In genomic region chr17:79741751-79742588, GRCh38 we compare ENCODE assay signal across 8 cellular contexts. TPM values are rescaled to one million over a fixed set of nuclear protein-coding genes. Genes with fewer than 3 reads are reported as not detected.
DNase-seq lines count a peak whose midpoint lies in the region; ATAC-seq and TF ChIP-seq lines count a peak whose summit lies in the region.
"Had no signal": no experiment of that assay in that cellular context is flagged by ENCODE, and none has a peak within 500 bp of the region (broad histone marks: within the 10 kb centered on the region; RNA-seq: fewer than 3 reads in every experiment).

No MANE protein-coding gene starts in this region.

- H3K36me3 ChIP-seq in mammary epithelial cell (ENCODE audit: insufficient read depth, low read length) = no peaks in the 10 kb centered on the region

- H3K79me2 ChIP-seq in mammary epithelial cell (ENCODE audit: insufficient read depth, low read length) = no peaks in the 10 kb centered on the region

- TF ChIP-seq CTCF in GM12875 (IDR thresholded peaks at IDR 0.05; ENCODE audit: borderline replicate concordance, insufficient read depth, low read depth, low read length) (peak; percentile 94), VCaP (conservative IDR thresholded peaks at IDR 0.05) (peak; percentile 100), mammary epithelial cell (conservative IDR thresholded peaks at IDR 0.05 in 1 of 2, IDR thresholded peaks at IDR 0.05 in 1 of 2; ENCODE audit: extremely low read depth in 1 of 2, insufficient read depth in 1 of 2, low read depth in 1 of 2, low read length in 2 of 2) (peak; percentile 58 to 93)

- intact Hi-C loops in mammary epithelial cell (cut with micrococcal nuclease) = no loop called here

- no peak overlapping the region for H3K4me2 ChIP-seq in mammary epithelial cell (ENCODE audit: insufficient read depth, low read depth, low read length)

- ATAC-seq in HG03159 (IDR thresholded peaks at IDR 0.05; ENCODE audit: unreplicated experiment) = no peak

- peaks cover 5% of the 10 kb centered on the region for H3K27me3 ChIP-seq in mammary epithelial cell (ENCODE audit: insufficient read depth, low read length)

- CTCF ChIA-PET in mammary epithelial cell (lab: Charles Lee; ENCODE audit: low non-redundant PET) = interaction anchor here (0.5 to 0.7 kb wide), 3 partner anchors 55 to 261 kb away, joined by 3 to 4 read pairs (median 3); partner anchors contain the start of gene CBX8

- in situ Hi-C loops in mammary epithelial cell (cut with MboI; ENCODE audit: low sequenced_read_pairs in 2 of 2) = no loop called here

- H3K9me3 ChIP-seq in mammary epithelial cell (replicated peaks; ENCODE audit: insufficient read depth, low read length) = no peaks in the 10 kb centered on the region

- H3K4me3 ChIP-seq in GM12875 (ENCODE audit: low read depth, low read length) (no peak overlapping the region), mammary epithelial cell (replicated peaks in 1 of 3; ENCODE audit: insufficient read depth in 1 of 3, low read depth in 2 of 3, low read length in 3 of 3) (no peak overlapping the region)

- peaks cover 6% of the 10 kb centered on the region for H3K4me1 ChIP-seq in mammary epithelial cell (ENCODE audit: insufficient read depth, low read length)

- no TSS peak for BruUV-seq in mammary epithelial cell (replicated peaks; lab: Mats Ljungman, UMichigan)

- H2AFZ ChIP-seq in mammary epithelial cell (ENCODE audit: low read depth, low read length) = no peak overlapping the region

- H3K27ac ChIP-seq in VCaP (peak overlapping the region; percentile 51; the same call in 1 of the 2 replicates), mammary epithelial cell (ENCODE audit: insufficient read depth, low read depth, low read length) (no peak overlapping the region)

- dilution Hi-C loops in mammary epithelial cell (cut with HindIII; ENCODE audit: low sequenced_read_pairs) = no loop called here

- peak; percentile 37 for DNase-seq in NCI-H2107 treated with DMSO at 0.1 percent for 48 hours (lab: John Stamatoyannopoulos, UW; ENCODE audit: unreplicated experiment)
- no peak for DNase-seq in mammary epithelial cell
- DNase-seq in inferior parietal cortex (ENCODE audit: extremely low spot score) = peak; percentile 72
- peak; percentile 76 for DNase-seq in stimulated activated CD4-positive, alpha-beta T cell treated with anti-CD3 and anti-CD28 coated beads, Interleukin-15, amount 100 ng/mL, for 24 hours

- 21% methylated on average over 29 of the region's 53 CpGs for WGBS in mammary epithelial cell (ENCODE audit: low coverage, missing lambda C conversion rate)

- H3K9ac ChIP-seq in mammary epithelial cell (ENCODE audit: insufficient read depth, low read length) = no peak overlapping the region

- H4K20me1 ChIP-seq in mammary epithelial cell (ENCODE audit: insufficient read depth, low read length) = no peaks in the 10 kb centered on the region

RNA-seq across cellular contexts. Expression of gene ENPP7, which starts 11.2 kb away (rescaled TPM):
- not detected for total RNA-seq in mammary epithelial cell
- polyA plus RNA-seq in mammary epithelial cell = not detected
- polyA minus RNA-seq in mammary epithelial cell = not detected
- total RNA-seq: pulmonary artery endothelial cell had no signal

RNA-seq across cellular contexts. Expression of gene CBX2, which starts 36.0 kb away (rescaled TPM):
- 1 to 10 TPM in 1 of 2 donors, under 1 TPM in 1; 0.67 to 3.8 TPM for total RNA-seq in mammary epithelial cell
- polyA plus RNA-seq in mammary epithelial cell = 3.6 TPM
- polyA minus RNA-seq in mammary epithelial cell = 1.4 TPM

RNA-seq across cellular contexts. Expression of gene CBX8, which starts 54.9 kb away (rescaled TPM):
- 1 to 10 TPM; 4.5 to 5.4 TPM for total RNA-seq in mammary epithelial cell
- 0.34 TPM for polyA plus RNA-seq in mammary epithelial cell
- polyA minus RNA-seq in mammary epithelial cell = not detected
